In genomic region chr11:102464859-102465500, GRCh38 we compare ENCODE assay signal across 17 cellular contexts. TPM values are rescaled to one million over a fixed set of nuclear protein-coding genes. Genes with fewer than 3 reads are reported as not detected.
DNase-seq lines count a peak whose midpoint lies in the region; ATAC-seq, FAIRE-seq and TF ChIP-seq lines count a peak whose summit lies in the region.
"Had no signal": no experiment of that assay in that cellular context is flagged by ENCODE, and none has a peak within 500 bp of the region (broad histone marks: within the 10 kb centered on the region; RNA-seq: fewer than 3 reads in every experiment).

No MANE protein-coding gene starts in this region.

- intact Hi-C loops in CD4-positive, alpha-beta memory T cell (cut with micrococcal nuclease), result loop anchor here (1.0 kb wide), 1 partner anchor 12 kb away; no protein-coding TSS in a partner anchor
- intact Hi-C loops in sciatic nerve (cut with DNase I), result no loop called here
- intact Hi-C loops in psoas muscle (cut with DNase I), result no loop called here

- no peaks in the 10 kb centered on the region for H3K9me3 ChIP-seq in CD4-positive, alpha-beta memory T cell (ENCODE audit: control insufficient read depth in 1 of 2, low read length in 2 of 2)
- H3K9me3 ChIP-seq in T-helper 17 cell (ENCODE audit: control insufficient read depth, low read length, poor library complexity, severe bottlenecking) (no peaks in the 10 kb centered on the region), psoas muscle (no peaks in the 10 kb centered on the region)
- H3K9me3 ChIP-seq: sigmoid colon had no signal

- peak overlapping the region in 5 of 7 donors; percentile 5 to 90 (median 50) for H3K27ac Mint-ChIP-seq in CD4-positive, alpha-beta memory T cell
- H3K27ac Mint-ChIP-seq in T-helper 17 cell, result peak overlapping the region; percentile 16
- H3K27ac Mint-ChIP-seq: natural killer cell had no signal

- H3K4me3 ChIP-seq in CD4-positive, alpha-beta memory T cell (ENCODE audit: low read length in 2 of 2), result no peak overlapping the region
- no peak overlapping the region for H3K4me3 ChIP-seq in psoas muscle
- H3K4me3 ChIP-seq: GM23248, sigmoid colon had no signal

- peaks cover 57% of the 10 kb centered on the region for H3K4me1 ChIP-seq in CD4-positive, alpha-beta memory T cell (ENCODE audit: insufficient read depth, low read length)
- no peaks in the 10 kb centered on the region for H3K4me1 ChIP-seq in psoas muscle

- no peak for DNase-seq in CD4-positive, alpha-beta memory T cell
- DNase-seq in T-helper 17 cell (no peak), sciatic nerve (ENCODE audit: low spot score) (no peak), urothelium cell line (ENCODE audit: low spot score) (no peak), psoas muscle (no peak), NCI-H2171 (lab: John Stamatoyannopoulos, UW) (no peak)
- DNase-seq: activated effector memory CD4-positive, alpha-beta T cell treated with anti-CD3 and anti-CD28 coated beads, Interleukin-2, amount 50 U/mL, for 16 hours; caudate nucleus; glutamatergic neuron; GM23248; kidney glomerular epithelial cell; natural killer cell; NCI-H2029; sigmoid colon had no signal

- H3K27me3 ChIP-seq in CD4-positive, alpha-beta memory T cell (ENCODE audit: insufficient read depth, low read length), result no peaks in the 10 kb centered on the region
- H3K27me3 ChIP-seq in psoas muscle (ENCODE audit: insufficient read depth in 3 of 3, low read length in 2 of 3), result no peaks in the 10 kb centered on the region
- H3K27me3 ChIP-seq: sigmoid colon had no signal

- peak; percentile 65 for ATAC-seq in GM18868 (IDR thresholded peaks at IDR 0.05; ENCODE audit: unreplicated experiment)
- ATAC-seq in HG03095 (IDR thresholded peaks at IDR 0.05; ENCODE audit: unreplicated experiment), result peak; percentile 63
- ATAC-seq in T-helper 17 cell, result no peak
- no peak for ATAC-seq in sciatic nerve
- no peak for ATAC-seq in psoas muscle
- ATAC-seq: natural killer cell had no signal

- CTCF ChIA-PET in CD4-positive, alpha-beta memory T cell (lab: Charles Lee; ENCODE audit: partially characterized antibody), result interaction anchor here (1.2 kb wide), 1 partner anchor 31 kb away, joined by 4 read pairs; no protein-coding TSS in a partner anchor

- TF ChIP-seq CTCF in psoas muscle (IDR thresholded peaks at IDR 0.05), result no peak

- H3K27me3 Mint-ChIP-seq in CD4-positive, alpha-beta memory T cell, result no peaks in the 10 kb centered on the region
- no peaks in the 10 kb centered on the region for H3K27me3 Mint-ChIP-seq in T-helper 17 cell

- H3K27ac ChIP-seq in CD4-positive, alpha-beta memory T cell (ENCODE audit: low read depth, low read length), result no peak overlapping the region
- H3K27ac ChIP-seq in psoas muscle, result no peak overlapping the region
- H3K27ac ChIP-seq: C4-2B, GM23248, sigmoid colon had no signal

- H3K36me3 ChIP-seq in CD4-positive, alpha-beta memory T cell (ENCODE audit: insufficient read depth, low read length), result no peaks in the 10 kb centered on the region
- H3K36me3 ChIP-seq in psoas muscle (ENCODE audit: insufficient read depth in 1 of 2, low read depth in 1 of 2), result no peaks in the 10 kb centered on the region
- H3K36me3 ChIP-seq: sigmoid colon had no signal

- peaks cover 42 to 64% (median 52%) of the 10 kb centered on the region in 4 donors for H3K4me1 Mint-ChIP-seq in CD4-positive, alpha-beta memory T cell
- peaks cover 32% of the 10 kb centered on the region for H3K4me1 Mint-ChIP-seq in T-helper 17 cell

- H3K9me3 Mint-ChIP-seq in CD4-positive, alpha-beta memory T cell, result no peaks in the 10 kb centered on the region
- H3K9me3 Mint-ChIP-seq: natural killer cell had no signal

- WGBS in psoas muscle, 3 donors, result 72 to 75% (median 75%) methylated on average over 3 of the region's 3 CpGs

- no peaks in the 10 kb centered on the region for H3K36me3 Mint-ChIP-seq in CD4-positive, alpha-beta memory T cell
- H3K36me3 Mint-ChIP-seq in T-helper 17 cell (ENCODE audit: low read depth), result no peaks in the 10 kb centered on the region
- H3K36me3 Mint-ChIP-seq: natural killer cell had no signal

- POLR2A ChIA-PET in CD4-positive, alpha-beta memory T cell (lab: Charles Lee; ENCODE audit: partially characterized antibody), result interaction anchor here (2.8 kb wide), 1 partner anchor 12 kb away, joined by 26 read pairs; the partner anchor contains the start of gene TMEM123

- FAIRE-seq in urothelium cell line (lab: Jason Lieb, UNC), result no peak

- peak overlapping the region in 5 of 8 donors; percentile 41 to 68 (median 51) for H3K4me3 Mint-ChIP-seq in CD4-positive, alpha-beta memory T cell
- no peak overlapping the region for H3K4me3 Mint-ChIP-seq in T-helper 17 cell
- H3K4me3 Mint-ChIP-seq: natural killer cell had no signal

RNA-seq across cellular contexts. Expression of gene TMEM123, which starts 12.4 kb away (rescaled TPM):
- total RNA-seq in CD4-positive, alpha-beta memory T cell, result 100 to 1,000 TPM; 383 to 397 TPM
- polyA plus RNA-seq in CD4-positive, alpha-beta memory T cell, result 100 to 1,000 TPM; 752 to 839 TPM
- total RNA-seq in T-helper 17 cell, result 100 to 1,000 TPM; 372 to 400 TPM
- 191 TPM for total RNA-seq in sciatic nerve
- 10 to 100 TPM; 16.9 to 42.6 (median 34.3) TPM for total RNA-seq in psoas muscle
- polyA plus RNA-seq in psoas muscle, result 10 to 100 TPM; 10.8 to 13.1 (median 12.6) TPM

Comparison
In these comparisons a context has a peak if more than half of its experiments do, and no peak if none do; other contexts are left out.
1. ATAC-seq: peak in GM18868 (single experiment) and HG03095 (single experiment); none in T-helper 17 cell (single experiment), sciatic nerve (single experiment) and psoas muscle (0 of 4).